1 cellular context compared by ENCODE assay signal in the genomic region with DNA sequence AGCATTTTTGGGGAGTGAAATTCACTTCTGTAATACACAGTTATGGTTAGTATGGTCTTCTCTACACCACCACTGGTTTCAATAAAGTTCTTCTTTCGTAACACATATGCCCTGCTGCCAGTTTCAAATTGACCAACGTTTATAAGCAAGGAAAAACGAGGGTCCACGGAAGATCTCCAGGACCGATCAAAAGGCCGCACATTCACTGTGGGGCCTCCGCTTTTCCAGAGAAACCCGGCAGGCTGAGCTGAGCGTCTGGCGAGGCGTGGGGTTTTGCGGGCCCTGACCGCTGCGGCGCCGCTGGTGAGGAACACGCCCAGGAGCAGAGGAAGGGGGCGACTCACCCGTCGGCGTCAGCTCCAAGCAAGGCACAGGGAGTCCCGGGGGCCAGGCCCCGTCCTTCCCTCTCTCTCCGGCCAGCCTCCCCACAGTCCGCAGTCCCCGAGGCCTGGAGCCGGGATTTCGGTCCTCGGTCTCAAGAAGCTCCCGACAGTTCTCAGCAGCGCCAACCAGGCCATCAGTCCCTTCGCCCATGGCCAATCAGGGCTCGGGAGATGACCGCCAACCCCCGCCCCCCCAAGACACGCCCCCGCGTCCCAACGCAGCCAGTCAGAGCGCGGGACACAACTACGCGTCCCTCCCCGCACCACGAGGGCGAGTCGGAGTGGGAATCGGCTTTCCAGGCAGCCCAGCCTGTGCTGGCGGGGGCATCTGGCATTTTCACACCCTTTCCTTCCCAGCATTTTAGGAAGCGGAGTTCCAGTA.
TF ChIP-seq lines count a peak whose summit lies in the region.

A gene with protein sequence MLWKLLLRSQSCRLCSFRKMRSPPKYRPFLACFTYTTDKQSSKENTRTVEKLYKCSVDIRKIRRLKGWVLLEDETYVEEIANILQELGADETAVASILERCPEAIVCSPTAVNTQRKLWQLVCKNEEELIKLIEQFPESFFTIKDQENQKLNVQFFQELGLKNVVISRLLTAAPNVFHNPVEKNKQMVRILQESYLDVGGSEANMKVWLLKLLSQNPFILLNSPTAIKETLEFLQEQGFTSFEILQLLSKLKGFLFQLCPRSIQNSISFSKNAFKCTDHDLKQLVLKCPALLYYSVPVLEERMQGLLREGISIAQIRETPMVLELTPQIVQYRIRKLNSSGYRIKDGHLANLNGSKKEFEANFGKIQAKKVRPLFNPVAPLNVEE (minus strand): TSS at position 522 of the 765 bp plus-strand sequence. CDS start 8,432 bp downstream, outside the sequence.

TF ChIP-seq in HEK293, 187 proteins besides CTCF, POLR2A, EP300 and RAD21 (continued from another document):
- TF ChIP-seq ZNF155 (tag by site-specific recombination; IDR thresholded peaks at IDR 0.05) = no peak
- TF ChIP-seq ZNF391 (tag by site-specific recombination; IDR thresholded peaks at IDR 0.05; ENCODE audit: borderline replicate concordance, low read depth) = 0 out of 2 replicates have a peak, but pooled peaks have one; percentile 42
- TF ChIP-seq KLF16 (tag by site-specific recombination; IDR thresholded peaks at IDR 0.05) = peak; percentile 72; the same call in 1 of the 2 replicates
- TF ChIP-seq ZFP37 (tag by site-specific recombination; IDR thresholded peaks at IDR 0.05) = peak; percentile 74; the same call in 1 of the 2 replicates
- TF ChIP-seq, protein P1, sequence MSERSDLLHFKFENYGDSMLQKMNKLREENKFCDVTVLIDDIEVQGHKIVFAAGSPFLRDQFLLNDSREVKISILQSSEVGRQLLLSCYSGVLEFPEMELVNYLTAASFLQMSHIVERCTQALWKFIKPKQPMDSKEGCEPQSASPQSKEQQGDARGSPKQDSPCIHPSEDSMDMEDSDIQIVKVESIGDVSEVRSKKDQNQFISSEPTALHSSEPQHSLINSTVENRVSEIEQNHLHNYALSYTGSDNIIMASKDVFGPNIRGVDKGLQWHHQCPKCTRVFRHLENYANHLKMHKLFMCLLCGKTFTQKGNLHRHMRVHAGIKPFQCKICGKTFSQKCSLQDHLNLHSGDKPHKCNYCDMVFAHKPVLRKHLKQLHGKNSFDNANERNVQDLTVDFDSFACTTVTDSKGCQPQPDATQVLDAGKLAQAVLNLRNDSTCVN (tag by site-specific recombination; optimal IDR thresholded peaks at IDR 0.05) = peak; percentile 50
- TF ChIP-seq SP3 (tag by site-specific recombination; IDR thresholded peaks at IDR 0.05) = peak; percentile 74
- no peak for TF ChIP-seq ZNF791 (tag by site-specific recombination; IDR thresholded peaks at IDR 0.05)
- 0 out of 2 replicates have a peak, but pooled peaks have one; percentile 33 for TF ChIP-seq ZFP69B (tag by site-specific recombination; IDR thresholded peaks at IDR 0.05)
- 0 out of 2 replicates have a peak, but pooled peaks have one; percentile 32 for TF ChIP-seq TRIM28 (IDR thresholded peaks at IDR 0.05; ENCODE audit: borderline replicate concordance, low read length)
- TF ChIP-seq, protein P2, sequence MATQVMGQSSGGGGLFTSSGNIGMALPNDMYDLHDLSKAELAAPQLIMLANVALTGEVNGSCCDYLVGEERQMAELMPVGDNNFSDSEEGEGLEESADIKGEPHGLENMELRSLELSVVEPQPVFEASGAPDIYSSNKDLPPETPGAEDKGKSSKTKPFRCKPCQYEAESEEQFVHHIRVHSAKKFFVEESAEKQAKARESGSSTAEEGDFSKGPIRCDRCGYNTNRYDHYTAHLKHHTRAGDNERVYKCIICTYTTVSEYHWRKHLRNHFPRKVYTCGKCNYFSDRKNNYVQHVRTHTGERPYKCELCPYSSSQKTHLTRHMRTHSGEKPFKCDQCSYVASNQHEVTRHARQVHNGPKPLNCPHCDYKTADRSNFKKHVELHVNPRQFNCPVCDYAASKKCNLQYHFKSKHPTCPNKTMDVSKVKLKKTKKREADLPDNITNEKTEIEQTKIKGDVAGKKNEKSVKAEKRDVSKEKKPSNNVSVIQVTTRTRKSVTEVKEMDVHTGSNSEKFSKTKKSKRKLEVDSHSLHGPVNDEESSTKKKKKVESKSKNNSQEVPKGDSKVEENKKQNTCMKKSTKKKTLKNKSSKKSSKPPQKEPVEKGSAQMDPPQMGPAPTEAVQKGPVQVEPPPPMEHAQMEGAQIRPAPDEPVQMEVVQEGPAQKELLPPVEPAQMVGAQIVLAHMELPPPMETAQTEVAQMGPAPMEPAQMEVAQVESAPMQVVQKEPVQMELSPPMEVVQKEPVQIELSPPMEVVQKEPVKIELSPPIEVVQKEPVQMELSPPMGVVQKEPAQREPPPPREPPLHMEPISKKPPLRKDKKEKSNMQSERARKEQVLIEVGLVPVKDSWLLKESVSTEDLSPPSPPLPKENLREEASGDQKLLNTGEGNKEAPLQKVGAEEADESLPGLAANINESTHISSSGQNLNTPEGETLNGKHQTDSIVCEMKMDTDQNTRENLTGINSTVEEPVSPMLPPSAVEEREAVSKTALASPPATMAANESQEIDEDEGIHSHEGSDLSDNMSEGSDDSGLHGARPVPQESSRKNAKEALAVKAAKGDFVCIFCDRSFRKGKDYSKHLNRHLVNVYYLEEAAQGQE (tag by site-specific recombination; IDR thresholded peaks at IDR 0.05) = 0 out of 2 replicates have a peak, but pooled peaks have one; percentile 32
- TF ChIP-seq, protein P3, sequence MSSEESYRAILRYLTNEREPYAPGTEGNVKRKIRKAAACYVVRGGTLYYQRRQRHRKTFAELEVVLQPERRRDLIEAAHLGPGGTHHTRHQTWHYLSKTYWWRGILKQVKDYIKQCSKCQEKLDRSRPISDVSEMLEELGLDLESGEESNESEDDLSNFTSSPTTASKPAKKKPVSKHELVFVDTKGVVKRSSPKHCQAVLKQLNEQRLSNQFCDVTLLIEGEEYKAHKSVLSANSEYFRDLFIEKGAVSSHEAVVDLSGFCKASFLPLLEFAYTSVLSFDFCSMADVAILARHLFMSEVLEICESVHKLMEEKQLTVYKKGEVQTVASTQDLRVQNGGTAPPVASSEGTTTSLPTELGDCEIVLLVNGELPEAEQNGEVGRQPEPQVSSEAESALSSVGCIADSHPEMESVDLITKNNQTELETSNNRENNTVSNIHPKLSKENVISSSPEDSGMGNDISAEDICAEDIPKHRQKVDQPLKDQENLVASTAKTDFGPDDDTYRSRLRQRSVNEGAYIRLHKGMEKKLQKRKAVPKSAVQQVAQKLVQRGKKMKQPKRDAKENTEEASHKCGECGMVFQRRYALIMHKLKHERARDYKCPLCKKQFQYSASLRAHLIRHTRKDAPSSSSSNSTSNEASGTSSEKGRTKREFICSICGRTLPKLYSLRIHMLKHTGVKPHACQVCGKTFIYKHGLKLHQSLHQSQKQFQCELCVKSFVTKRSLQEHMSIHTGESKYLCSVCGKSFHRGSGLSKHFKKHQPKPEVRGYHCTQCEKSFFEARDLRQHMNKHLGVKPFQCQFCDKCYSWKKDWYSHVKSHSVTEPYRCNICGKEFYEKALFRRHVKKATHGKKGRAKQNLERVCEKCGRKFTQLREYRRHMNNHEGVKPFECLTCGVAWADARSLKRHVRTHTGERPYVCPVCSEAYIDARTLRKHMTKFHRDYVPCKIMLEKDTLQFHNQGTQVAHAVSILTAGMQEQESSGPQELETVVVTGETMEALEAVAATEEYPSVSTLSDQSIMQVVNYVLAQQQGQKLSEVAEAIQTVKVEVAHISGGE (tag by site-specific recombination; conservative IDR thresholded peaks at IDR 0.05; ENCODE audit: low read depth) = 0 out of 2 replicates have a peak, but pooled peaks have one; percentile 13
- TF ChIP-seq ZSCAN30 (tag by site-specific recombination; IDR thresholded peaks at IDR 0.05) = peak; percentile 80
- peak; percentile 79 for TF ChIP-seq ZBTB20 (tag by site-specific recombination; IDR thresholded peaks at IDR 0.05)
- TF ChIP-seq ZBTB17 (tag by site-specific recombination; IDR thresholded peaks at IDR 0.05) = peak; percentile 93
- no peak for TF ChIP-seq ZNF843 (tag by site-specific recombination; IDR thresholded peaks at IDR 0.05)
- TF ChIP-seq, protein P4, sequence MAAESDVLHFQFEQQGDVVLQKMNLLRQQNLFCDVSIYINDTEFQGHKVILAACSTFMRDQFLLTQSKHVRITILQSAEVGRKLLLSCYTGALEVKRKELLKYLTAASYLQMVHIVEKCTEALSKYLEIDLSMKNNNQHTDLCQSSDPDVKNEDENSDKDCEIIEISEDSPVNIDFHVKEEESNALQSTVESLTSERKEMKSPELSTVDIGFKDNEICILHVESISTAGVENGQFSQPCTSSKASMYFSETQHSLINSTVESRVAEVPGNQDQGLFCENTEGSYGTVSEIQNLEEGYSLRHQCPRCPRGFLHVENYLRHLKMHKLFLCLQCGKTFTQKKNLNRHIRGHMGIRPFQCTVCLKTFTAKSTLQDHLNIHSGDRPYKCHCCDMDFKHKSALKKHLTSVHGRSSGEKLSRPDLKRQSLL (tag by site-specific recombination; IDR thresholded peaks at IDR 0.05) = peak; percentile 66; the same call in 1 of the 2 replicates
- TF ChIP-seq GLIS1 (tag by site-specific recombination; IDR thresholded peaks at IDR 0.05) = peak; percentile 40; the same call in 1 of the 2 replicates
- TF ChIP-seq KLF8 (tag by site-specific recombination; IDR thresholded peaks at IDR 0.05) = 0 out of 2 replicates have a peak, but pooled peaks have one; percentile 46
- TF ChIP-seq SALL2 (tag by site-specific recombination; IDR thresholded peaks at IDR 0.05; ENCODE audit: borderline replicate concordance) = no peak
- 0 out of 2 replicates have a peak, but pooled peaks have one; percentile 11 for TF ChIP-seq ZIC2 (tag by site-specific recombination; IDR thresholded peaks at IDR 0.05)
- peak; percentile 48 for TF ChIP-seq ZFHX2 (tag by site-specific recombination; conservative IDR thresholded peaks at IDR 0.05)
- TF ChIP-seq GLI4 (tag by site-specific recombination; IDR thresholded peaks at IDR 0.05) = no peak
- TF ChIP-seq, protein P5, sequence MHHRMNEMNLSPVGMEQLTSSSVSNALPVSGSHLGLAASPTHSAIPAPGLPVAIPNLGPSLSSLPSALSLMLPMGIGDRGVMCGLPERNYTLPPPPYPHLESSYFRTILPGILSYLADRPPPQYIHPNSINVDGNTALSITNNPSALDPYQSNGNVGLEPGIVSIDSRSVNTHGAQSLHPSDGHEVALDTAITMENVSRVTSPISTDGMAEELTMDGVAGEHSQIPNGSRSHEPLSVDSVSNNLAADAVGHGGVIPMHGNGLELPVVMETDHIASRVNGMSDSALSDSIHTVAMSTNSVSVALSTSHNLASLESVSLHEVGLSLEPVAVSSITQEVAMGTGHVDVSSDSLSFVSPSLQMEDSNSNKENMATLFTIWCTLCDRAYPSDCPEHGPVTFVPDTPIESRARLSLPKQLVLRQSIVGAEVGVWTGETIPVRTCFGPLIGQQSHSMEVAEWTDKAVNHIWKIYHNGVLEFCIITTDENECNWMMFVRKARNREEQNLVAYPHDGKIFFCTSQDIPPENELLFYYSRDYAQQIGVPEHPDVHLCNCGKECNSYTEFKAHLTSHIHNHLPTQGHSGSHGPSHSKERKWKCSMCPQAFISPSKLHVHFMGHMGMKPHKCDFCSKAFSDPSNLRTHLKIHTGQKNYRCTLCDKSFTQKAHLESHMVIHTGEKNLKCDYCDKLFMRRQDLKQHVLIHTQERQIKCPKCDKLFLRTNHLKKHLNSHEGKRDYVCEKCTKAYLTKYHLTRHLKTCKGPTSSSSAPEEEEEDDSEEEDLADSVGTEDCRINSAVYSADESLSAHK (tag by site-specific recombination; IDR thresholded peaks at IDR 0.05) = 0 out of 2 replicates have a peak, but pooled peaks have one; percentile 26
